1 cellular context compared by ENCODE assay signal in genomic region chr13:59728896-59729545, GRCh38.
TF ChIP-seq lines count a peak whose summit lies in the region.

No MANE protein-coding gene starts in this region.

TF ChIP-seq in GM23338, 12 proteins besides CTCF, POLR2A, EP300 and RAD21 (continued from another document):
- TF ChIP-seq ZNF462 (CRISPR knock-in tag; IDR thresholded peaks at IDR 0.05) (no peak), EZH2 (IDR thresholded peaks at IDR 0.05; ENCODE audit: low read depth, unreplicated experiment) (no peak)
